ENCODE assay signal across 21 cellular contexts in genomic region chr13:109121826-109122225, GRCh38.
DNase-seq lines count a peak whose midpoint lies in the region; ATAC-seq and TF ChIP-seq lines count a peak whose summit lies in the region.
"Had no signal": no experiment of that assay in that cellular context is flagged by ENCODE, and none has a peak within 500 bp of the region (broad histone marks: within the 10 kb centered on the region; RNA-seq: fewer than 3 reads in every experiment).

No MANE protein-coding gene starts in this region.

- no peak overlapping the region for H4K8ac ChIP-seq in mesenchymal stem cell (ENCODE audit: low read length)
- no peak overlapping the region for H4K8ac ChIP-seq in neuronal stem cell (ENCODE audit: low read depth, low read length)

- H2AK5ac ChIP-seq in mesenchymal stem cell (ENCODE audit: low read length, severe bottlenecking) (no peak overlapping the region), neuronal stem cell (ENCODE audit: low read depth, low read length) (no peak overlapping the region)

- H3K36me3 Mint-ChIP-seq in WTC11: no peaks in the 10 kb centered on the region
- peaks cover 0 to 2% (median 0%) of the 10 kb centered on the region in 3 donors for H3K36me3 Mint-ChIP-seq in CD8-positive, alpha-beta memory T cell
- H3K36me3 Mint-ChIP-seq: CD14-positive monocyte; CD4-positive, CD25-positive, alpha-beta regulatory T cell had no signal

- POLR2A ChIA-PET in WTC11 (lab: Charles Lee): no interaction called here
- POLR2A ChIA-PET in CD8-positive, alpha-beta memory T cell (lab: Charles Lee): no interaction called here

- no peak overlapping the region for H3K9ac ChIP-seq in mesenchymal stem cell (ENCODE audit: low read length)
- no peak overlapping the region for H3K9ac ChIP-seq in neuronal stem cell (ENCODE audit: low read depth, low read length, poor library complexity)
- H3K9ac ChIP-seq: BLaER1 had no signal

- CTCF ChIA-PET in WTC11 (lab: Charles Lee): no interaction called here
- CTCF ChIA-PET in CD8-positive, alpha-beta memory T cell (lab: Charles Lee): no interaction called here

- H3K27me3 ChIP-seq in BE2C: no peaks in the 10 kb centered on the region; the same call in 1 of the 2 replicates
- no peaks in the 10 kb centered on the region for H3K27me3 ChIP-seq in mesenchymal stem cell (ENCODE audit: control insufficient read depth in 1 of 2, insufficient read depth in 1 of 2, low read length in 2 of 2)
- no peaks in the 10 kb centered on the region for H3K27me3 ChIP-seq in neuronal stem cell (ENCODE audit: control insufficient read depth in 3 of 3, insufficient read depth in 3 of 3, low read depth in 1 of 3, low read length in 3 of 3)
- no peaks in the 10 kb centered on the region for H3K27me3 ChIP-seq in CD8-positive, alpha-beta memory T cell (ENCODE audit: insufficient read depth, low read length, poor library complexity, severe bottlenecking)
- H3K27me3 ChIP-seq: BLaER1 had no signal

- no peaks in the 10 kb centered on the region for H3K4me1 ChIP-seq in BE2C
- no peaks in the 10 kb centered on the region for H3K4me1 ChIP-seq in mesenchymal stem cell (ENCODE audit: control insufficient read depth, insufficient read depth, low read depth, low read length)
- peaks cover 0 to 3% of the 10 kb centered on the region in 2 donors for H3K4me1 ChIP-seq in neuronal stem cell (ENCODE audit: control insufficient read depth in 2 of 2, insufficient read depth in 1 of 2, low read depth in 1 of 2, low read length in 2 of 2)
- no peaks in the 10 kb centered on the region for H3K4me1 ChIP-seq in CD8-positive, alpha-beta memory T cell (ENCODE audit: insufficient read depth, low read length)
- H3K4me1 ChIP-seq: A549, BLaER1, Caco-2 had no signal

- H2BK120ac ChIP-seq in mesenchymal stem cell (ENCODE audit: low read depth, low read length) (no peak overlapping the region), neuronal stem cell (ENCODE audit: low read depth, low read length) (no peak overlapping the region)

- no peaks in the 10 kb centered on the region for H3K27me3 Mint-ChIP-seq in WTC11 (ENCODE audit: low read depth)
- H3K27me3 Mint-ChIP-seq in CD8-positive, alpha-beta memory T cell: no peaks in the 10 kb centered on the region
- H3K27me3 Mint-ChIP-seq: B cell; CD4-positive, alpha-beta memory T cell; CD4-positive, CD25-positive, alpha-beta regulatory T cell had no signal

- H3K9me3 ChIP-seq in BE2C (no peaks in the 10 kb centered on the region), mesenchymal stem cell (ENCODE audit: control insufficient read depth, low read length) (no peaks in the 10 kb centered on the region), neuronal stem cell (replicated peaks in 1 of 2; ENCODE audit: control insufficient read depth in 2 of 2, insufficient read depth in 1 of 2, low read depth in 1 of 2, low read length in 2 of 2) (peaks cover 0 to 1% of the 10 kb centered on the region in 2 donors)
- no peaks in the 10 kb centered on the region for H3K9me3 ChIP-seq in CD8-positive, alpha-beta memory T cell (ENCODE audit: low read length)
- H3K9me3 ChIP-seq: A549, BLaER1, Caco-2 had no signal

- no peak overlapping the region for H3K4ac ChIP-seq in mesenchymal stem cell (ENCODE audit: low read depth in 1 of 2, low read length in 2 of 2)
- H3K4ac ChIP-seq in neuronal stem cell (ENCODE audit: low read length): no peak overlapping the region

- H3K36me3 ChIP-seq in BE2C (no peaks in the 10 kb centered on the region), mesenchymal stem cell (ENCODE audit: control insufficient read depth in 1 of 2, insufficient read depth in 2 of 2, low read depth in 1 of 2, low read length in 2 of 2) (no peaks in the 10 kb centered on the region), neuronal stem cell (replicated peaks in 1 of 2; ENCODE audit: control insufficient read depth in 2 of 2, insufficient read depth in 2 of 2, low read length in 2 of 2) (no peaks in the 10 kb centered on the region)
- H3K36me3 ChIP-seq in CD8-positive, alpha-beta memory T cell (ENCODE audit: insufficient read depth, low read length): no peaks in the 10 kb centered on the region
- H3K36me3 ChIP-seq: BLaER1 had no signal

- TF ChIP-seq CTCF in BE2C (IDR thresholded peaks at IDR 0.05; ENCODE audit: low read depth, low read length): no peak
- no peak for TF ChIP-seq CTCF in WTC11 (IDR thresholded peaks at IDR 0.05)
- TF ChIP-seq CTCF in coronary artery (IDR thresholded peaks at IDR 0.05): no peak

- no peak overlapping the region for H3K23ac ChIP-seq in mesenchymal stem cell (ENCODE audit: low read length in 2 of 2)
- H3K23ac ChIP-seq in neuronal stem cell (ENCODE audit: low read depth, low read length, poor library complexity): no peak overlapping the region

- H3K79me1 ChIP-seq in mesenchymal stem cell (replicated peaks; ENCODE audit: low read length, poor library complexity, severe bottlenecking): no peaks in the 10 kb centered on the region
- H3K79me1 ChIP-seq in neuronal stem cell (ENCODE audit: low read depth, low read length): no peaks in the 10 kb centered on the region

- no peak overlapping the region for H3K4me3 Mint-ChIP-seq in WTC11
- no peak overlapping the region for H3K4me3 Mint-ChIP-seq in CD8-positive, alpha-beta memory T cell
- H3K4me3 Mint-ChIP-seq: B cell; CD14-positive monocyte; CD4-positive, CD25-positive, alpha-beta regulatory T cell had no signal

- H2BK15ac ChIP-seq in mesenchymal stem cell (ENCODE audit: low read depth, poor library complexity, severe bottlenecking): no peak overlapping the region
- peak overlapping the region; percentile 0 for H2BK15ac ChIP-seq in neuronal stem cell (ENCODE audit: low read length)

- no peak overlapping the region for H2BK5ac ChIP-seq in mesenchymal stem cell (ENCODE audit: low read depth, low read length, poor library complexity, severe bottlenecking)
- H2BK5ac ChIP-seq in neuronal stem cell (ENCODE audit: low read length): no peak overlapping the region

- H2BK12ac ChIP-seq in mesenchymal stem cell (ENCODE audit: low read length in 2 of 2): peak overlapping the region; percentile 60 to 63
- no peak overlapping the region for H2BK12ac ChIP-seq in neuronal stem cell (ENCODE audit: low read length)

- DNase-seq in BE2C (peak; percentile 43), WTC11 (ENCODE audit: low spot score) (no peak), mesenchymal stem cell (no peak), neuronal stem cell (ENCODE audit: low spot score) (no peak), NCI-H187 treated with DMSO at 0.1 percent for 48 hours (lab: John Stamatoyannopoulos, UW) (no peak), coronary artery (ENCODE audit: low spot score) (no peak)
- no peak for DNase-seq in CD8-positive, alpha-beta memory T cell
- DNase-seq: AML-193; C1 segment of cervical spinal cord; Caco-2; Calu3; CD4-positive, alpha-beta memory T cell; CD4-positive, CD25-positive, alpha-beta regulatory T cell; DMS79 treated with DMSO at 0.1 percent for 48 hours; GDM1 had no signal

- 92% methylated on average over 4 of the region's 5 CpGs for WGBS in mesenchymal stem cell
- no CpG with 5 or more reads among the region's 5 CpGs for WGBS in neuronal stem cell (ENCODE audit: extremely low coverage in 2 of 2, insufficient read length in 2 of 2, insufficient replicate concordance in 1 of 2), 2 donors

- H3K14ac ChIP-seq in mesenchymal stem cell (ENCODE audit: low read length in 2 of 2): peak overlapping the region in 1 of 2 experiments; percentile 45
- no peak overlapping the region for H3K14ac ChIP-seq in neuronal stem cell (ENCODE audit: low read length)

- H3K27ac ChIP-seq in mesenchymal stem cell (ENCODE audit: low read length, poor library complexity, severe bottlenecking) (no peak overlapping the region), neuronal stem cell (replicated peaks; ENCODE audit: low read length) (no peak overlapping the region), coronary artery (no peak overlapping the region)
- no peak overlapping the region for H3K27ac ChIP-seq in CD8-positive, alpha-beta memory T cell (ENCODE audit: low read depth, low read length)
- H3K27ac ChIP-seq: 22Rv1, A549, BLaER1 had no signal

- no peak overlapping the region for H3K27ac Mint-ChIP-seq in WTC11
- H3K27ac Mint-ChIP-seq in CD8-positive, alpha-beta memory T cell: no peak overlapping the region
- H3K27ac Mint-ChIP-seq: B cell; CD4-positive, alpha-beta memory T cell; CD4-positive, CD25-positive, alpha-beta regulatory T cell had no signal

- ATAC-seq in WTC11: peak; percentile 68
- ATAC-seq: A549, GM12878 had no signal

- H4K91ac ChIP-seq in mesenchymal stem cell (ENCODE audit: low read length) (peak overlapping the region; percentile 7), neuronal stem cell (ENCODE audit: low read depth, low read length, poor library complexity) (no peak overlapping the region)

- peaks cover 15% of the 10 kb centered on the region for H3K4me1 Mint-ChIP-seq in WTC11
- no peaks in the 10 kb centered on the region for H3K4me1 Mint-ChIP-seq in CD8-positive, alpha-beta memory T cell
- H3K4me1 Mint-ChIP-seq: B cell; CD4-positive, alpha-beta memory T cell; CD4-positive, CD25-positive, alpha-beta regulatory T cell had no signal

- H3K4me2 ChIP-seq in mesenchymal stem cell (ENCODE audit: low read length, poor library complexity, severe bottlenecking) (no peak overlapping the region), neuronal stem cell (ENCODE audit: insufficient read depth, low read length, poor library complexity, severe bottlenecking) (no peak overlapping the region)
- H3K4me2 ChIP-seq: A549, BLaER1 had no signal

- no peaks in the 10 kb centered on the region for H3K9me3 Mint-ChIP-seq in WTC11
- H3K9me3 Mint-ChIP-seq in CD8-positive, alpha-beta memory T cell: peaks cover 0 to 5% (median 0%) of the 10 kb centered on the region in 5 donors

- H3K18ac ChIP-seq in mesenchymal stem cell (ENCODE audit: low read depth in 1 of 2, low read length in 2 of 2): no peak overlapping the region
- no peak overlapping the region for H3K18ac ChIP-seq in neuronal stem cell (ENCODE audit: low read length)

- no peak overlapping the region for H2AFZ ChIP-seq in mesenchymal stem cell (ENCODE audit: low read depth, low read length)
- H2AFZ ChIP-seq in neuronal stem cell (ENCODE audit: low read length): no peak overlapping the region

- H3K4me3 ChIP-seq in BE2C (ENCODE audit: low read depth, low read length) (no peak overlapping the region), mesenchymal stem cell (ENCODE audit: insufficient read depth in 1 of 2, low read depth in 1 of 2, low read length in 2 of 2) (peak overlapping the region in 1 of 2 experiments; percentile 44), neuronal stem cell (ENCODE audit: low read length in 2 of 2) (no peak overlapping the region), coronary artery (no peak overlapping the region)
- H3K4me3 ChIP-seq in CD8-positive, alpha-beta memory T cell (ENCODE audit: low read length): no peak overlapping the region
- H3K4me3 ChIP-seq: A549, BLaER1, GM12878 had no signal

TF ChIP-seq in WTC11, 78 proteins besides CTCF, POLR2A, EP300 and RAD21 (continues in another document):
- TF ChIP-seq PRRX2 (CRISPR knock-in tag; IDR thresholded peaks at IDR 0.05): no peak
- no peak for TF ChIP-seq ESRRA (CRISPR knock-in tag; IDR thresholded peaks at IDR 0.05; ENCODE audit: borderline replicate concordance)
- no peak for TF ChIP-seq NR2C2 (CRISPR knock-in tag; IDR thresholded peaks at IDR 0.05)
